8 cellular contexts compared by ENCODE assay signal in genomic region chr1:24541711-24542346, GRCh38. TPM values are rescaled to one million over a fixed set of nuclear protein-coding genes. Genes with fewer than 3 reads are reported as not detected.
A peak's percentile ranks its signal among the peaks of the same experiment; 100 is the strongest.
DNase-seq lines count a peak whose midpoint lies in the region; ATAC-seq and TF ChIP-seq lines count a peak whose summit lies in the region.

No MANE protein-coding gene starts in this region.

- no peak for TF ChIP-seq EP300 in upper lobe of left lung (IDR thresholded peaks at IDR 0.05)

- H3K36me3 Mint-ChIP-seq in activated CD4-positive, alpha-beta T cell treated with anti-CD3 and anti-CD28 coated beads, Interleukin-2, amount 10 ng/mL, durations not matched to agents 7 days and 5 days (ENCODE audit: low read depth): peaks cover 32% of the 10 kb centered on the region
- peaks cover 14% of the 10 kb centered on the region for H3K36me3 Mint-ChIP-seq in activated T-helper 1 cell treated with anti-CD3 and anti-CD28 coated beads, Interleukin-12 subunit alpha, Interleukin-12 subunit beta, Interleukin-2, Interleukin-4 antibody, amounts not matched to agents 30 ng/mL and 10 ng/mL and 1 ng/mL, durations not matched to agents 14 hours and 24 hours and 36 hours (ENCODE audit: low read depth)

- no peak overlapping the region for H3K4me3 ChIP-seq in heart right ventricle
- peak overlapping the region in 1 of 4 donors; percentile 3 for H3K4me3 ChIP-seq in upper lobe of left lung
- H3K4me3 ChIP-seq in effector memory CD4-positive, alpha-beta T cell (ENCODE audit: insufficient read depth, low read depth, low read length, poor library complexity, severe bottlenecking): no peak overlapping the region

- no peak overlapping the region for H3K4me3 Mint-ChIP-seq in activated CD4-positive, alpha-beta T cell treated with anti-CD3 and anti-CD28 coated beads, Interleukin-2, amount 10 ng/mL, durations not matched to agents 7 days and 5 days
- H3K4me3 Mint-ChIP-seq in activated T-helper 1 cell treated with anti-CD3 and anti-CD28 coated beads, Interleukin-12 subunit alpha, Interleukin-12 subunit beta, Interleukin-2, Interleukin-4 antibody, amounts not matched to agents 30 ng/mL and 10 ng/mL and 1 ng/mL, durations not matched to agents 14 hours and 24 hours and 36 hours: no peak overlapping the region

- CTCF ChIA-PET in activated CD4-positive, alpha-beta T cell treated with anti-CD3 and anti-CD28 coated beads, Interleukin-2, amount 10 ng/mL, durations not matched to agents 7 days and 5 days (lab: Charles Lee): interaction anchor here (0.6 to 4.4 kb wide), 15 partner anchors 13 to 340 kb away, joined by 3 to 18 read pairs (median 4); partner anchors contain the start of genes NIPAL3, RCAN3 and STPG1

- 59 to 63% methylated on average over 8 of the region's 8 CpGs for WGBS in heart right ventricle, 2 donors
- 52 to 67% methylated on average over 8 of the region's 8 CpGs for WGBS in upper lobe of left lung, 2 donors

- no peak for TF ChIP-seq POLR2A in upper lobe of left lung (IDR thresholded peaks at IDR 0.05)

- no peaks in the 10 kb centered on the region for H3K9me3 Mint-ChIP-seq in activated CD4-positive, alpha-beta T cell treated with anti-CD3 and anti-CD28 coated beads, Interleukin-2, amount 10 ng/mL, durations not matched to agents 7 days and 5 days
- H3K9me3 Mint-ChIP-seq in activated T-helper 1 cell treated with anti-CD3 and anti-CD28 coated beads, Interleukin-12 subunit alpha, Interleukin-12 subunit beta, Interleukin-2, Interleukin-4 antibody, amounts not matched to agents 30 ng/mL and 10 ng/mL and 1 ng/mL, durations not matched to agents 14 hours and 24 hours and 36 hours: no peaks in the 10 kb centered on the region

- intact Hi-C loops in heart right ventricle (cut with DNase I): loop anchor here in 9 of 10 donors (2.0 to 10.0 kb wide), 3 partner anchors 93 to 95 kb away; no protein-coding TSS in a partner anchor
- intact Hi-C loops in activated T-helper 1 cell treated with anti-CD3 and anti-CD28 coated beads, Interleukin-12 subunit alpha, Interleukin-12 subunit beta, Interleukin-2, Interleukin-4 antibody, amounts not matched to agents 30 ng/mL and 10 ng/mL and 1 ng/mL, durations not matched to agents 14 hours and 24 hours and 36 hours (cut with micrococcal nuclease): loop anchor here (1.0 kb wide), 2 partner anchors 45 to 93 kb away; no protein-coding TSS in a partner anchor

- H3K36me3 ChIP-seq in heart right ventricle: peaks cover 0 to 9% (median 0%) of the 10 kb centered on the region in 9 donors
- H3K36me3 ChIP-seq in upper lobe of left lung: no peaks in the 10 kb centered on the region
- no peaks in the 10 kb centered on the region for H3K36me3 ChIP-seq in effector memory CD4-positive, alpha-beta T cell (ENCODE audit: control insufficient read depth, insufficient read depth, low read length)

- H3K4me1 ChIP-seq in heart right ventricle: peaks cover 0 to 6% (median 0%) of the 10 kb centered on the region in 9 donors
- H3K4me1 ChIP-seq in upper lobe of left lung: peaks cover 5 to 14% (median 9%) of the 10 kb centered on the region in 4 donors
- H3K4me1 ChIP-seq in effector memory CD4-positive, alpha-beta T cell (ENCODE audit: control insufficient read depth, insufficient read depth, low read length, poor library complexity, severe bottlenecking): peaks cover 38% of the 10 kb centered on the region

- no peak overlapping the region for H3K27ac ChIP-seq in heart right ventricle
- H3K27ac ChIP-seq in upper lobe of left lung: peak overlapping the region in 2 of 4 donors; percentile 49 to 50
- no peak overlapping the region for H3K27ac ChIP-seq in effector memory CD4-positive, alpha-beta T cell (ENCODE audit: insufficient read depth, low read length, poor library complexity, severe bottlenecking)

- ATAC-seq in heart right ventricle (no peak), upper lobe of left lung (ENCODE audit: low FRiP score in 2 of 2) (peak in 1 of 2 donors; percentile 72), HG03457 (IDR thresholded peaks at IDR 0.05; ENCODE audit: unreplicated experiment) (no peak)

- H3K4me1 Mint-ChIP-seq in activated CD4-positive, alpha-beta T cell treated with anti-CD3 and anti-CD28 coated beads, Interleukin-2, amount 10 ng/mL, durations not matched to agents 7 days and 5 days: peaks cover 67% of the 10 kb centered on the region
- H3K4me1 Mint-ChIP-seq in activated T-helper 1 cell treated with anti-CD3 and anti-CD28 coated beads, Interleukin-12 subunit alpha, Interleukin-12 subunit beta, Interleukin-2, Interleukin-4 antibody, amounts not matched to agents 30 ng/mL and 10 ng/mL and 1 ng/mL, durations not matched to agents 14 hours and 24 hours and 36 hours (ENCODE audit: low read depth): peaks cover 37% of the 10 kb centered on the region

- no peaks in the 10 kb centered on the region for H3K27me3 Mint-ChIP-seq in activated CD4-positive, alpha-beta T cell treated with anti-CD3 and anti-CD28 coated beads, Interleukin-2, amount 10 ng/mL, durations not matched to agents 7 days and 5 days
- peaks cover 7% of the 10 kb centered on the region for H3K27me3 Mint-ChIP-seq in activated T-helper 1 cell treated with anti-CD3 and anti-CD28 coated beads, Interleukin-12 subunit alpha, Interleukin-12 subunit beta, Interleukin-2, Interleukin-4 antibody, amounts not matched to agents 30 ng/mL and 10 ng/mL and 1 ng/mL, durations not matched to agents 14 hours and 24 hours and 36 hours (ENCODE audit: insufficient read depth)

- POLR2A ChIA-PET in activated CD4-positive, alpha-beta T cell treated with anti-CD3 and anti-CD28 coated beads, Interleukin-2, amount 10 ng/mL, durations not matched to agents 7 days and 5 days (lab: Charles Lee): interaction anchor here (1.0 kb wide), 1 partner anchor 38 kb away, joined by 3 read pairs; no protein-coding TSS in a partner anchor

- H3K9me3 ChIP-seq in heart right ventricle: no peaks in the 10 kb centered on the region
- no peaks in the 10 kb centered on the region for H3K9me3 ChIP-seq in upper lobe of left lung
- H3K9me3 ChIP-seq in effector memory CD4-positive, alpha-beta T cell (ENCODE audit: control insufficient read depth, low read length): no peaks in the 10 kb centered on the region

- H3K27me3 ChIP-seq in heart right ventricle (no peaks in the 10 kb centered on the region), upper lobe of left lung (no peaks in the 10 kb centered on the region)
- no peaks in the 10 kb centered on the region for H3K27me3 ChIP-seq in effector memory CD4-positive, alpha-beta T cell (replicated peaks; ENCODE audit: control insufficient read depth, insufficient read depth, low read length, poor library complexity, severe bottlenecking)

- peak overlapping the region; percentile 77 for H3K27ac Mint-ChIP-seq in activated CD4-positive, alpha-beta T cell treated with anti-CD3 and anti-CD28 coated beads, Interleukin-2, amount 10 ng/mL, durations not matched to agents 7 days and 5 days
- H3K27ac Mint-ChIP-seq in activated T-helper 1 cell treated with anti-CD3 and anti-CD28 coated beads, Interleukin-12 subunit alpha, Interleukin-12 subunit beta, Interleukin-2, Interleukin-4 antibody, amounts not matched to agents 30 ng/mL and 10 ng/mL and 1 ng/mL, durations not matched to agents 14 hours and 24 hours and 36 hours: no peak overlapping the region

- DNase-seq in activated naive CD4-positive, alpha-beta T cell treated with Interleukin-2 at 50 U/mL for 16 hours: peak; percentile 26
- DNase-seq in activated naive CD4-positive, alpha-beta T cell treated with anti-CD3 and anti-CD28 coated beads, Interleukin-2, amount 50 U/mL, for 16 hours: no peak
- peak; percentile 39 for DNase-seq in activated CD4-positive, alpha-beta T cell treated with anti-CD3 and anti-CD28 coated beads, Interleukin-2, amount 10 ng/mL, durations not matched to agents 7 days and 5 days
- DNase-seq in heart right ventricle: peak in 1 of 2 donors; percentile 34
- DNase-seq in upper lobe of left lung: peak in 1 of 2 donors; percentile 33
- DNase-seq in effector memory CD4-positive, alpha-beta T cell: no peak
- DNase-seq in activated T-helper 1 cell treated with anti-CD3 and anti-CD28 coated beads, Interleukin-12 subunit alpha, Interleukin-12 subunit beta, Interleukin-2, Interleukin-4 antibody, amounts not matched to agents 30 ng/mL and 10 ng/mL and 1 ng/mL, durations not matched to agents 14 hours and 24 hours and 36 hours (ENCODE audit: low spot score): no peak

- TF ChIP-seq CTCF in heart right ventricle (IDR thresholded peaks at IDR 0.05) (peak; percentile 41 to 69 (median 64)), upper lobe of left lung (IDR thresholded peaks at IDR 0.05) (peak in 5 of 6 experiments; percentile 50 to 67 (median 58))

RNA-seq across cellular contexts. Expression of gene NCMAP, which starts 14.1 kb away (rescaled TPM):
- total RNA-seq in activated CD4-positive, alpha-beta T cell treated with anti-CD3 and anti-CD28 coated beads, Interleukin-2, amount 10 ng/mL, durations not matched to agents 7 days and 5 days: not detected
- total RNA-seq in heart right ventricle (under 1 TPM in 8 of 10 donors, not detected in 2; 0.05 to 0.36 (median 0.10) TPM), upper lobe of left lung (10 to 100 TPM in 1 of 6 donors, 1 to 10 TPM in 5; 3.3 to 12.8 (median 7.3) TPM)
- polyA plus RNA-seq in heart right ventricle: under 1 TPM; 0.01 to 0.29 TPM
- total RNA-seq in activated T-helper 1 cell treated with anti-CD3 and anti-CD28 coated beads, Interleukin-12 subunit alpha, Interleukin-12 subunit beta, Interleukin-2, Interleukin-4 antibody, amounts not matched to agents 30 ng/mL and 10 ng/mL and 1 ng/mL, durations not matched to agents 14 hours and 24 hours and 36 hours: not detected in 2 replicates

RNA-seq across cellular contexts. Expression of gene RCAN3, which starts 39.2 kb away (rescaled TPM):
- total RNA-seq in activated CD4-positive, alpha-beta T cell treated with anti-CD3 and anti-CD28 coated beads, Interleukin-2, amount 10 ng/mL, durations not matched to agents 7 days and 5 days: 100 to 1,000 TPM in 1 of 2 experiments, 10 to 100 TPM in 1; 96.8 to 100 TPM
- 1 to 10 TPM; 3.6 to 7.9 (median 5.8) TPM for total RNA-seq in heart right ventricle
- polyA plus RNA-seq in heart right ventricle: 1 to 10 TPM; 2.3 to 3.1 TPM
- 10 to 100 TPM; 13.6 to 35.5 (median 18.6) TPM for total RNA-seq in upper lobe of left lung
- total RNA-seq in activated T-helper 1 cell treated with anti-CD3 and anti-CD28 coated beads, Interleukin-12 subunit alpha, Interleukin-12 subunit beta, Interleukin-2, Interleukin-4 antibody, amounts not matched to agents 30 ng/mL and 10 ng/mL and 1 ng/mL, durations not matched to agents 14 hours and 24 hours and 36 hours: 26.5 and 26.8 TPM in 2 replicates

Comparison
In these comparisons a context has a peak if more than half of its experiments do, and no peak if none do; other contexts are left out.
1. DNase-seq: peak in activated naive CD4-positive, alpha-beta T cell treated with Interleukin-2 at 50 U/mL for 16 hours (single experiment) and activated CD4-positive, alpha-beta T cell treated with anti-CD3 and anti-CD28 coated beads, Interleukin-2, amount 10 ng/mL, durations not matched to agents 7 days and 5 days (single experiment); none in activated naive CD4-positive, alpha-beta T cell treated with anti-CD3 and anti-CD28 coated beads, Interleukin-2, amount 50 U/mL, for 16 hours (single experiment), effector memory CD4-positive, alpha-beta T cell (0 of 3) and activated T-helper 1 cell treated with anti-CD3 and anti-CD28 coated beads, Interleukin-12 subunit alpha, Interleukin-12 subunit beta, Interleukin-2, Interleukin-4 antibody, amounts not matched to agents 30 ng/mL and 10 ng/mL and 1 ng/mL, durations not matched to agents 14 hours and 24 hours and 36 hours (single experiment).